ENCODE assay signal across 15 cellular contexts in the genomic region with DNA sequence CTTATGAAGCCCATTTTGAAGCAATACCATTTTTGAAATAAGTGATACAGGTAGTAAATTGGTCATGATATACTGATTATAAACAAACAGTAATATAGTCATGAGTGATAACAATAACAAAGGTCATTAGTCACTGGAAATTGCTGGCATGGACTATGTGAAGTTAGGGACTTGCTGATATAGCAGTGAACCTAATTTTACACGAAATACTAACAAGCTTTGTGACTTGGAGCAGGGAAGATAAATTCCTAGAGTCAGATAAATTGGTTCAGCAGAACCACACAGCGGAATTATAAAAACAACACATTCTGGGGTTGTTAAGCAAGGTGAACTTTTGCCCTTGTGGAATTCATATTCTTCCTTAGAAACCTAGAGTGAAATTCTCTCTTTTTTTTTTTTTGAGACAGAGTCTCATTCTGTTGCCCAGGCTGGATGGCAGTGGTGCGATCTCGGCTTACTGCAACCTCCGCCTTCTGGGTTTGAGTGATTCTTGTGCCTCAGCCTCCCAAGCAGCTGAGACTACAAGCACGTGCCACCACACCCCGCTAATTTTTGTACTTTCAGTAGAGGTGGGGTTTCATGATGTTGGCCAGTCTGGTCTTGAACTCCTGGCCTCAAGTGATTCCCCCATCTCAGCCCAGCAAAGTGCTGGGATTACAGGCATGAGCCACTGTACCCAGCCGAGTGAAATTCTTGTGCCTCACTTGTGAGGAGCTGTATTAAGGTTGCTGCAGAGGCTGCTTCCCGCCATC. TPM values are rescaled to one million over a fixed set of nuclear protein-coding genes. Genes with fewer than 3 reads are reported as not detected.
DNase-seq lines count a peak whose midpoint lies in the region; ATAC-seq and TF ChIP-seq lines count a peak whose summit lies in the region.
"Had no signal": no experiment of that assay in that cellular context is flagged by ENCODE, and none has a peak within 500 bp of the region (broad histone marks: within the 10 kb centered on the region; RNA-seq: fewer than 3 reads in every experiment).

No MANE protein-coding gene starts in this region.

- peaks cover 100% of the 10 kb centered on the region for H3K79me2 ChIP-seq in PC-9 (ENCODE audit: low read depth)

- H3K9me3 ChIP-seq in AG04450 (ENCODE audit: control insufficient read depth, insufficient read depth, low read length) (no peaks in the 10 kb centered on the region), PC-9 (ENCODE audit: insufficient read depth, low read depth) (no peaks in the 10 kb centered on the region), mucosa of stomach (ENCODE audit: control insufficient read depth, low read length) (no peaks in the 10 kb centered on the region)
- H3K9me3 ChIP-seq: gastrocnemius medialis had no signal

- peaks cover 74% of the 10 kb centered on the region for H4K20me1 ChIP-seq in PC-9 (ENCODE audit: insufficient read depth)

- H3K4me1 ChIP-seq in PC-9 (replicated peaks; ENCODE audit: insufficient read depth) (peaks cover 52% of the 10 kb centered on the region), mucosa of stomach (ENCODE audit: control insufficient read depth, insufficient read depth, low read length) (peaks cover 50% of the 10 kb centered on the region)

- peak overlapping the region; percentile 91 for H3K4me3 ChIP-seq in AG04450 (ENCODE audit: low read depth, low read length)
- no peak overlapping the region; the same call in 1 of the 2 replicates for H3K4me3 ChIP-seq in PC-9
- peak overlapping the region; percentile 23 for H3K4me3 ChIP-seq in mucosa of stomach (ENCODE audit: low read length)
- H3K4me3 ChIP-seq: gastrocnemius medialis had no signal

- H3K4me2 ChIP-seq in PC-9 = peak overlapping the region; percentile 79

- H3K27ac ChIP-seq in AG04450 (ENCODE audit: low read depth, low read length) (peak overlapping the region; percentile 49), PC-9 (peak overlapping the region; percentile 5; the same call in 1 of the 2 replicates)
- H3K27ac ChIP-seq: gastrocnemius medialis had no signal

- no peak overlapping the region for H2AFZ ChIP-seq in PC-9

- no peaks in the 10 kb centered on the region for H3K9me2 ChIP-seq in PC-9 (ENCODE audit: insufficient read depth)

- CTCF ChIA-PET in AG04450 (lab: Charles Lee) (interaction anchor here (2.1 kb wide), 1 partner anchor 172 kb away, joined by 9 read pairs; no protein-coding TSS in a partner anchor), PC-9 (lab: Charles Lee) (no interaction called here)

- no peak for ATAC-seq in HG02571 (IDR thresholded peaks at IDR 0.05; ENCODE audit: unreplicated experiment)
- ATAC-seq: activated CD4-positive, alpha-beta T cell treated with anti-CD3 and anti-CD28 coated beads for 36 hours; activated T-cell treated with anti-CD3 and anti-CD28 coated beads, Interleukin-2, amount 50 U/mL, for 72 hours; gastrocnemius medialis; T-cell had no signal

- no peak for DNase-seq in AG04450 (ENCODE audit: low read depth, low spot score)
- DNase-seq in PC-9 = no peak
- peak; percentile 31 to 70 for DNase-seq in dermis microvascular lymphatic vessel endothelial cell (ENCODE audit: low read depth in 2 of 2)
- DNase-seq in stimulated activated CD4-positive, alpha-beta T cell treated with anti-CD3 and anti-CD28 coated beads, Interleukin-2, amount 100 ng/mL, for 24 hours = no peak
- DNase-seq in G401 (ENCODE audit: low spot score) = no peak
- DNase-seq in COLO668 (lab: John Stamatoyannopoulos, UW; ENCODE audit: unreplicated experiment) = no peak
- DNase-seq: activated CD4-positive, alpha-beta T cell treated with anti-CD3 and anti-CD28 coated beads for 36 hours; activated T-cell treated with anti-CD3 and anti-CD28 coated beads, Interleukin-2, amount 50 U/mL, for 72 hours; gastrocnemius medialis; KG1; kidney glomerular epithelial cell; NCI-H2029 treated with DMSO at 0.1 percent for 48 hours; T-cell had no signal

- no peak for TF ChIP-seq CTCF in AG04450 (IDR thresholded peaks at IDR 0.05; ENCODE audit: low read depth, low read length)
- no peak for TF ChIP-seq CTCF in PC-9 (conservative IDR thresholded peaks at IDR 0.05)

- H3K27me3 ChIP-seq in AG04450 (ENCODE audit: control insufficient read depth, insufficient read depth, low read length) (no peaks in the 10 kb centered on the region), PC-9 (ENCODE audit: insufficient read depth, low read depth) (no peaks in the 10 kb centered on the region), mucosa of stomach (ENCODE audit: control insufficient read depth, insufficient read depth, low read length) (no peaks in the 10 kb centered on the region)
- H3K27me3 ChIP-seq: gastrocnemius medialis had no signal

- in situ Hi-C loops in G401 (cut with HindIII; ENCODE audit: low sequenced_read_pairs) = no loop called here

- no TSS peak for BruUV-seq in PC-9 (replicated peaks; lab: Mats Ljungman, UMichigan)

- POLR2A ChIA-PET in AG04450 (lab: Yijun Ruan, JAX) = interaction anchor here (0.9 kb wide), 1 partner anchor 172 kb away, joined by 6 read pairs; no protein-coding TSS in a partner anchor
- POLR2A ChIA-PET in PC-9 (lab: Charles Lee; ENCODE audit: unreplicated experiment) = interaction anchor here (0.5 kb wide), 1 partner anchor 11 kb away, joined by 3 read pairs; no protein-coding TSS in a partner anchor

- H3K36me3 ChIP-seq in PC-9 (ENCODE audit: low read depth) (0 out of 2 replicates have a peak, but pooled peaks cover 5% of the 10 kb centered on the region), mucosa of stomach (ENCODE audit: control insufficient read depth, insufficient read depth, low read length) (no peaks in the 10 kb centered on the region)
- H3K36me3 ChIP-seq: gastrocnemius medialis had no signal

- intact Hi-C loops in PC-9 (cut with micrococcal nuclease; ENCODE audit: unreplicated experiment) = no loop called here

- H3F3A ChIP-seq in PC-9 (ENCODE audit: insufficient read depth, low read depth) = 0 out of 2 replicates have a peak, but pooled peaks cover 9% of the 10 kb centered on the region

- H3K9ac ChIP-seq in mucosa of stomach (ENCODE audit: low read length) = peak overlapping the region; percentile 56

RNA-seq across cellular contexts. Expression of a gene that starts 6.0 kb away (rescaled TPM):
- 103 and 149 TPM in 2 replicates for polyA plus RNA-seq in AG04450 (2011; rRNA removed)
- polyA minus RNA-seq in AG04450 (2011; rRNA and poly(A)+ RNA removed) = 91.2 and 116 TPM in 2 replicates
- total RNA-seq in PC-9 (2021) (79.8 and 88.7 TPM in 2 replicates), dermis microvascular lymphatic vessel endothelial cell (54.7 and 141 TPM in 2 replicates)
- 147 and 192 TPM in 2 replicates for total RNA-seq in G401 (2014; rRNA removed; shearing (Covaris generic))

Comparison
In these comparisons a context has a peak if more than half of its experiments do, and no peak if none do; other contexts are left out.
1. DNase-seq: peak in dermis microvascular lymphatic vessel endothelial cell (2 of 2); none in AG04450 (single experiment), PC-9 (0 of 2), stimulated activated CD4-positive, alpha-beta T cell treated with anti-CD3 and anti-CD28 coated beads, Interleukin-2, amount 100 ng/mL, for 24 hours (0 of 2), G401 (single experiment) and COLO668 (single experiment).